ENCODE assay signal across 14 cellular contexts in genomic region chr10:46020344-46020656, GRCh38. TPM values are rescaled to one million over a fixed set of nuclear protein-coding genes. Genes with fewer than 3 reads are reported as not detected.
DNase-seq lines count a peak whose midpoint lies in the region; ATAC-seq, FAIRE-seq and TF ChIP-seq lines count a peak whose summit lies in the region.
"Had no signal": no experiment of that assay in that cellular context is flagged by ENCODE, and none has a peak within 500 bp of the region (broad histone marks: within the 10 kb centered on the region; RNA-seq: fewer than 3 reads in every experiment).

No MANE protein-coding gene starts in this region.

- no peak overlapping the region for H3K27ac Mint-ChIP-seq in GM23338

- no peaks in the 10 kb centered on the region for H3F3A ChIP-seq in GM23338 (replicated peaks; ENCODE audit: low read depth)

- peak overlapping the region; percentile 77 for H3K9ac ChIP-seq in adipocyte (ENCODE audit: low read length)
- no peak overlapping the region for H3K9ac ChIP-seq in skeletal muscle satellite cell (ENCODE audit: low read depth, low read length)

- H3K27me3 ChIP-seq in GM23338 (ENCODE audit: insufficient read depth) = no peaks in the 10 kb centered on the region
- no peaks in the 10 kb centered on the region for H3K27me3 ChIP-seq in adipocyte (replicated peaks; ENCODE audit: control insufficient read depth, insufficient read depth, low read length)
- no peaks in the 10 kb centered on the region for H3K27me3 ChIP-seq in hepatocyte
- no peaks in the 10 kb centered on the region for H3K27me3 ChIP-seq in skeletal muscle satellite cell (ENCODE audit: control insufficient read depth, insufficient read depth, low read length)

- H3K27ac ChIP-seq in GM23338 (ENCODE audit: low read depth) = no peak overlapping the region
- peak overlapping the region; percentile 17 for H3K27ac ChIP-seq in hepatocyte

- H3K4me3 ChIP-seq in GM23338 (no peak overlapping the region), adipocyte (ENCODE audit: low read length) (peak overlapping the region; percentile 85), hepatocyte (no peak overlapping the region), skeletal muscle satellite cell (ENCODE audit: low read length) (no peak overlapping the region)

- DNase-seq in GM23338 (ENCODE audit: low spot score) (no peak), adipocyte (ENCODE audit: low read depth) (no peak), hepatocyte (ENCODE audit: low spot score) (no peak), D721Med (ENCODE audit: insufficient read length, low spot score) (no peak), NCI-H82 (lab: John Stamatoyannopoulos, UW) (no peak), glomerular visceral epithelial cell (ENCODE audit: extremely low spot score) (no peak)
- DNase-seq: COR-L47, PC-3, T1000 had no signal

- H3K27me3 Mint-ChIP-seq in GM23338 (ENCODE audit: insufficient read depth, low read depth, poor library complexity) = no peaks in the 10 kb centered on the region

- no peaks in the 10 kb centered on the region; the same call in 2 of the 3 replicates for H3K9me3 Mint-ChIP-seq in GM23338

- H3K4me1 ChIP-seq in GM23338 (ENCODE audit: insufficient read depth) = peaks cover 37% of the 10 kb centered on the region
- H3K4me1 ChIP-seq in adipocyte (ENCODE audit: control insufficient read depth, insufficient read depth, low read length) = peaks cover 88% of the 10 kb centered on the region
- H3K4me1 ChIP-seq in hepatocyte (ENCODE audit: insufficient read depth) = peaks cover 38% of the 10 kb centered on the region
- H3K4me1 ChIP-seq in skeletal muscle satellite cell (ENCODE audit: control insufficient read depth, insufficient read depth, low read length) = peaks cover 57% of the 10 kb centered on the region

- H3K36me3 ChIP-seq in GM23338 (ENCODE audit: insufficient read depth) (no peaks in the 10 kb centered on the region), adipocyte (ENCODE audit: control insufficient read depth, insufficient read depth, low read length, severe bottlenecking) (peaks cover 23% of the 10 kb centered on the region), hepatocyte (replicated peaks; ENCODE audit: insufficient read depth, low read depth) (no peaks in the 10 kb centered on the region), skeletal muscle satellite cell (ENCODE audit: insufficient read depth, low read length) (peaks cover 13% of the 10 kb centered on the region)

- H3K9me2 ChIP-seq in GM23338 (ENCODE audit: insufficient read depth) = no peaks in the 10 kb centered on the region
- no peaks in the 10 kb centered on the region for H3K9me2 ChIP-seq in hepatocyte (replicated peaks; ENCODE audit: insufficient read depth)

- no peak overlapping the region for H3K4me3 Mint-ChIP-seq in GM23338

- H3K9me3 ChIP-seq in adipocyte (ENCODE audit: control insufficient read depth, low read length) (no peaks in the 10 kb centered on the region), hepatocyte (ENCODE audit: low read depth) (no peaks in the 10 kb centered on the region), skeletal muscle satellite cell (replicated peaks; ENCODE audit: low read length) (no peaks in the 10 kb centered on the region)

- FAIRE-seq in D721Med (lab: Jason Lieb, UNC) = no peak
- FAIRE-seq: frontal cortex had no signal

- WGBS in hepatocyte (ENCODE audit: low lambda C conversion rate, missing lambda C conversion rate) = 70% methylated on average over 3 of the region's 3 CpGs

- ATAC-seq in GM23338 (no peak), HG02610 (IDR thresholded peaks at IDR 0.05; ENCODE audit: unreplicated experiment) (no peak)
- ATAC-seq: PC-3 had no signal

- TF ChIP-seq CTCF in GM23338 (conservative IDR thresholded peaks at IDR 0.05; ENCODE audit: low read depth in 2 of 2) (no peak), hepatocyte (IDR thresholded peaks at IDR 0.05; ENCODE audit: poor library complexity) (no peak), D721Med (IDR thresholded peaks at IDR 0.05; ENCODE audit: insufficient read depth, missing control alignments) (no peak)

- H3K4me1 Mint-ChIP-seq in GM23338 = peaks cover 26% of the 10 kb centered on the region

- H4K20me1 ChIP-seq in GM23338 (replicated peaks; ENCODE audit: insufficient read depth) = peaks cover 30% of the 10 kb centered on the region
- peaks cover 92% of the 10 kb centered on the region for H4K20me1 ChIP-seq in hepatocyte (ENCODE audit: insufficient read depth, poor library complexity, severe bottlenecking)

- peak overlapping the region; percentile 0; the same call in 1 of the 2 replicates for H3K4me2 ChIP-seq in GM23338
- H3K4me2 ChIP-seq in hepatocyte = peak overlapping the region; percentile 44
- peak overlapping the region; percentile 12 for H3K4me2 ChIP-seq in skeletal muscle satellite cell (ENCODE audit: low read length)

- H3K36me3 Mint-ChIP-seq in GM23338 (ENCODE audit: low read depth) = peaks cover 3% of the 10 kb centered on the region; the same call in 1 of the 3 replicates

- H3K79me2 ChIP-seq in GM23338 (replicated peaks; ENCODE audit: insufficient read depth) = peaks cover 94% of the 10 kb centered on the region
- peaks cover 95% of the 10 kb centered on the region for H3K79me2 ChIP-seq in hepatocyte

- no peak overlapping the region for H2AFZ ChIP-seq in GM23338
- no peak overlapping the region for H2AFZ ChIP-seq in hepatocyte

TF ChIP-seq in GM23338, 12 proteins besides CTCF, POLR2A, EP300 and RAD21 (continues in another document):
- TF ChIP-seq STAT1 (IDR thresholded peaks at IDR 0.05; ENCODE audit: unreplicated experiment) (no peak), REST (IDR thresholded peaks at IDR 0.05; ENCODE audit: unreplicated experiment) (no peak)

RNA-seq across cellular contexts. Expression of gene NCOA4, which starts 10.1 kb away (rescaled TPM):
- total RNA-seq in GM23338 (2014; rRNA removed; shearing (Covaris generic)) = 76.9 and 79.8 TPM in 2 replicates
- polyA plus RNA-seq in GM23338 (2016; fragmentation: Nextera tagmentation; extraction: Ambion mirVana) (24.0 and 24.9 TPM in 2 replicates), hepatocyte (66.9 and 81.8 TPM in 2 replicates)
- total RNA-seq in hepatocyte = 171 and 174 TPM in 2 replicates
- 123 and 129 TPM in 2 replicates for total RNA-seq in skeletal muscle satellite cell (2012; rRNA removed)

RNA-seq across cellular contexts. Expression of gene MSMB, which starts 25.8 kb away (rescaled TPM):
- not detected in 2 replicates for total RNA-seq in GM23338 (2014; rRNA removed; shearing (Covaris generic))
- not detected in 2 replicates for polyA plus RNA-seq in GM23338 (2016; fragmentation: Nextera tagmentation; extraction: Ambion mirVana)
- 2.2 and 2.7 TPM in 2 replicates for total RNA-seq in hepatocyte
- polyA plus RNA-seq in hepatocyte = 10.0 and 11.0 TPM in 2 replicates
- not detected in 2 replicates for total RNA-seq in skeletal muscle satellite cell (2012; rRNA removed)
- total RNA-seq: frontal cortex, LHCN-M2, PC-3, sciatic nerve had no signal

RNA-seq across cellular contexts. Expression of gene TIMM23, which starts 48.0 kb away (rescaled TPM):
- total RNA-seq in GM23338 (2014; rRNA removed; shearing (Covaris generic)) = 110 and 120 TPM in 2 replicates
- 199 and 218 TPM in 2 replicates for polyA plus RNA-seq in GM23338 (2016; fragmentation: Nextera tagmentation; extraction: Ambion mirVana)
- 76.4 and 80.7 TPM in 2 replicates for total RNA-seq in hepatocyte
- polyA plus RNA-seq in hepatocyte = 122 and 144 TPM in 2 replicates
- 66.4 and 83.0 TPM in 2 replicates for total RNA-seq in skeletal muscle satellite cell (2012; rRNA removed)
